In the genomic region with DNA sequence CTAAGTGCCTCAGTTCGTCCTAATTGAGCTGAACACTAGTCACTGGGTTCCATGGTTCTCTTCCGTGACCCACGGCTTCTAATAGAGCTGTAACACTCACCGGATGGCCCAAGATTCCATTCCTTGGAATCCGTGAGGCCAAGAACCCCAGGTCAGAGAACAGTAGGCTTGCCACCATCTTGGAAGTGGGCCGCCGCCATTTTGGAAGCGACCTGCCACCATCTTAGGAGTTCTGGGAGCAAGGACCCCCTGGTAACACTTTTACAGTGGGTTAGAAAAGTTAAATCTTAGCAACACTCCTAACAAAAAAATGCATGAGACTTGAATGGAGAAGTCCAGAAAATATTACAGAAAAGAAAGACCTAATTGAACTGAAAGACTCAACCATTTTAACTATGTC, we compare ENCODE assay signal across 38 cellular contexts.
"Had no signal": no experiment of that assay in that cellular context is flagged by ENCODE, and none has a peak within 500 bp of the region (broad histone marks: within the 10 kb centered on the region; RNA-seq: fewer than 3 reads in every experiment).

No MANE protein-coding gene starts in this region.

- H3K9me3 Mint-ChIP-seq: activated naive CD4-positive, alpha-beta T cell treated with anti-CD3 and anti-CD28 coated beads for 36 hours; activated naive CD4-positive, alpha-beta T cell treated with anti-CD3 and anti-CD28 coated beads, Interleukin-2, amount 10 ng/mL, durations not matched to agents 7 days and 5 days; activated naive CD4-positive, alpha-beta T cell treated with anti-CD3 and anti-CD28 coated beads, Interleukin-2, amount 50 U/mL, for 24 hours; activated naive CD4-positive, alpha-beta T cell treated with anti-CD3 and anti-CD28 coated beads, Interleukin-2, amount 50 U/mL, for 72 hours; activated naive CD8-positive, alpha-beta T cell treated with anti-CD3 and anti-CD28 coated beads for 36 hours; activated naive CD8-positive, alpha-beta T cell treated with anti-CD3 and anti-CD28 coated beads, Interleukin-2, amount 10 ng/mL, durations not matched to agents 7 days and 5 days; activated naive CD8-positive, alpha-beta T cell treated with anti-CD3 and anti-CD28 coated beads, Interleukin-2, amount 50 U/mL, for 24 hours; activated T-cell treated with anti-CD3 and anti-CD28 coated beads, Interleukin-2, amount 50 U/mL, for 24 hours; activated T-cell treated with anti-CD3 and anti-CD28 coated beads, Interleukin-2, amount 50 U/mL, for 4 hours; activated T-cell treated with anti-CD3 and anti-CD28 coated beads, Interleukin-2, amount 50 U/mL, for 72 hours; activated T-helper 1 cell treated with anti-CD3 and anti-CD28 coated beads, Interleukin-12 subunit alpha, Interleukin-12 subunit beta, Interleukin-2, Interleukin-4 antibody, amounts not matched to agents 30 ng/mL and 10 ng/mL and 1 ng/mL, durations not matched to agents 14 hours and 24 hours and 36 hours; activated T-helper 17 cell treated with anti-CD3 and anti-CD28 coated beads, Interleukin-2, amount 50 U/mL, for 72 hours; activated T-helper 2 cell treated with anti-CD3 and anti-CD28 coated beads, Interferon-gamma antibody, Interleukin-2, Interleukin-4, amounts not matched to agents 10 μg/mL and 5 μg/mL and 100 μg/mL, durations not matched to agents 14 hours and 24 hours and 36 hours; central memory CD8-positive, alpha-beta T cell had no signal

- H3K4me1 ChIP-seq: ascending aorta had no signal

- ATAC-seq: activated naive CD4-positive, alpha-beta T cell treated with anti-CD3 and anti-CD28 coated beads, Interleukin-2, amount 50 U/mL, for 72 hours; activated naive CD8-positive, alpha-beta T cell treated with anti-CD3 and anti-CD28 coated beads, Interleukin-2, amount 50 U/mL, for 24 hours; activated T-cell treated with anti-CD3 and anti-CD28 coated beads, Interleukin-2, amount 50 U/mL, for 4 hours; activated T-cell treated with anti-CD3 and anti-CD28 coated beads, Interleukin-2, amount 50 U/mL, for 72 hours; activated T-helper 17 cell treated with anti-CD3 and anti-CD28 coated beads, Interleukin-2, amount 50 U/mL, for 72 hours; body of pancreas had no signal

- H3K4me1 Mint-ChIP-seq: activated naive CD4-positive, alpha-beta T cell treated with anti-CD3 and anti-CD28 coated beads, Interleukin-2, amount 10 ng/mL, durations not matched to agents 7 days and 5 days; activated naive CD4-positive, alpha-beta T cell treated with anti-CD3 and anti-CD28 coated beads, Interleukin-2, amount 50 U/mL, for 24 hours; activated naive CD8-positive, alpha-beta T cell treated with anti-CD3 and anti-CD28 coated beads for 36 hours; activated naive CD8-positive, alpha-beta T cell treated with anti-CD3 and anti-CD28 coated beads, Interleukin-2, amount 10 ng/mL, durations not matched to agents 7 days and 5 days; activated naive CD8-positive, alpha-beta T cell treated with anti-CD3 and anti-CD28 coated beads, Interleukin-2, amount 50 U/mL, for 24 hours; activated T-helper 17 cell treated with anti-CD3 and anti-CD28 coated beads, Interleukin-2, amount 50 U/mL, for 72 hours; central memory CD8-positive, alpha-beta T cell had no signal

- H3K27ac ChIP-seq: adrenal gland, ascending aorta, body of pancreas, brain microvascular endothelial cell, breast epithelium, cardiac muscle cell had no signal

- H3K4me3 Mint-ChIP-seq: activated naive CD4-positive, alpha-beta T cell treated with anti-CD3 and anti-CD28 coated beads for 36 hours; activated naive CD4-positive, alpha-beta T cell treated with anti-CD3 and anti-CD28 coated beads, Interleukin-2, amount 10 ng/mL, durations not matched to agents 7 days and 5 days; activated naive CD4-positive, alpha-beta T cell treated with anti-CD3 and anti-CD28 coated beads, Interleukin-2, amount 50 U/mL, for 24 hours; activated naive CD8-positive, alpha-beta T cell; activated naive CD8-positive, alpha-beta T cell treated with anti-CD3 and anti-CD28 coated beads for 36 hours; activated naive CD8-positive, alpha-beta T cell treated with anti-CD3 and anti-CD28 coated beads, Interleukin-2, amount 10 ng/mL, durations not matched to agents 7 days and 5 days; activated naive CD8-positive, alpha-beta T cell treated with anti-CD3 and anti-CD28 coated beads, Interleukin-2, amount 50 U/mL, for 24 hours; activated T-cell treated with anti-CD3 and anti-CD28 coated beads, Interleukin-2, amount 50 U/mL, for 24 hours; activated T-cell treated with anti-CD3 and anti-CD28 coated beads, Interleukin-2, amount 50 U/mL, for 4 hours; activated T-cell treated with anti-CD3 and anti-CD28 coated beads, Interleukin-2, amount 50 U/mL, for 72 hours; activated T-helper 1 cell treated with anti-CD3 and anti-CD28 coated beads, Interleukin-12 subunit alpha, Interleukin-12 subunit beta, Interleukin-2, Interleukin-4 antibody, amounts not matched to agents 30 ng/mL and 10 ng/mL and 1 ng/mL, durations not matched to agents 14 hours and 24 hours and 36 hours; activated T-helper 17 cell treated with anti-CD3 and anti-CD28 coated beads, Interleukin-2, amount 50 U/mL, for 72 hours; brain; central memory CD8-positive, alpha-beta T cell had no signal

- H3K9me3 ChIP-seq: adrenal gland, ascending aorta, body of pancreas, breast epithelium had no signal

- DNase-seq: activated effector memory CD4-positive, alpha-beta T cell treated with anti-CD3 and anti-CD28 coated beads, Interleukin-2, amount 50 U/mL, for 16 hours; activated effector memory CD4-positive, alpha-beta T cell treated with Interleukin-2 at 50 U/mL for 16 hours; activated gamma-delta T cell; activated gamma-delta T cell treated with Interleukin-2 at 50 U/mL for 16 hours; activated naive CD4-positive, alpha-beta T cell; activated naive CD4-positive, alpha-beta T cell treated with anti-CD3 and anti-CD28 coated beads for 36 hours; activated naive CD4-positive, alpha-beta T cell treated with anti-CD3 and anti-CD28 coated beads, Interleukin-2, amount 10 ng/mL, durations not matched to agents 7 days and 5 days; activated naive CD4-positive, alpha-beta T cell treated with anti-CD3 and anti-CD28 coated beads, Interleukin-2, amount 50 U/mL, for 16 hours; activated naive CD4-positive, alpha-beta T cell treated with Interleukin-2 at 50 U/mL for 16 hours; activated naive CD8-positive, alpha-beta T cell treated with anti-CD3 and anti-CD28 coated beads for 36 hours; activated naive CD8-positive, alpha-beta T cell treated with anti-CD3 and anti-CD28 coated beads, Interleukin-2, amount 10 ng/mL, durations not matched to agents 7 days and 5 days; activated naive CD8-positive, alpha-beta T cell treated with anti-CD3 and anti-CD28 coated beads, Interleukin-2, amount 50 U/mL, for 24 hours; activated T-cell treated with anti-CD3 and anti-CD28 coated beads, Interleukin-2, amount 50 U/mL, for 24 hours; activated T-cell treated with anti-CD3 and anti-CD28 coated beads, Interleukin-2, amount 50 U/mL, for 4 hours; activated T-cell treated with anti-CD3 and anti-CD28 coated beads, Interleukin-2, amount 50 U/mL, for 48 hours; activated T-cell treated with anti-CD3 and anti-CD28 coated beads, Interleukin-2, amount 50 U/mL, for 72 hours; adrenal gland; amniotic stem cell; amygdala; anterior cingulate cortex; body of pancreas; brain microvascular endothelial cell; caudate nucleus; central memory CD4-positive, alpha-beta T cell; cerebellar nuclear complex had no signal

- H3K27me3 ChIP-seq: adrenal gland, ascending aorta, body of pancreas, brain microvascular endothelial cell, breast epithelium had no signal

- H3K27ac Mint-ChIP-seq: activated naive CD4-positive, alpha-beta T cell treated with anti-CD3 and anti-CD28 coated beads for 36 hours; activated naive CD4-positive, alpha-beta T cell treated with anti-CD3 and anti-CD28 coated beads, Interleukin-2, amount 50 U/mL, for 24 hours; activated naive CD4-positive, alpha-beta T cell treated with anti-CD3 and anti-CD28 coated beads, Interleukin-2, amount 50 U/mL, for 72 hours; activated naive CD8-positive, alpha-beta T cell; activated naive CD8-positive, alpha-beta T cell treated with anti-CD3 and anti-CD28 coated beads for 36 hours; activated naive CD8-positive, alpha-beta T cell treated with anti-CD3 and anti-CD28 coated beads, Interleukin-2, amount 10 ng/mL, durations not matched to agents 7 days and 5 days; activated naive CD8-positive, alpha-beta T cell treated with anti-CD3 and anti-CD28 coated beads, Interleukin-2, amount 50 U/mL, for 24 hours; activated T-cell treated with anti-CD3 and anti-CD28 coated beads, Interleukin-2, amount 50 U/mL, for 24 hours; activated T-cell treated with anti-CD3 and anti-CD28 coated beads, Interleukin-2, amount 50 U/mL, for 72 hours; activated T-helper 1 cell treated with anti-CD3 and anti-CD28 coated beads, Interleukin-12 subunit alpha, Interleukin-12 subunit beta, Interleukin-2, Interleukin-4 antibody, amounts not matched to agents 30 ng/mL and 10 ng/mL and 1 ng/mL, durations not matched to agents 14 hours and 24 hours and 36 hours; activated T-helper 17 cell treated with anti-CD3 and anti-CD28 coated beads, Interleukin-2, amount 50 U/mL, for 72 hours; activated T-helper 2 cell treated with anti-CD3 and anti-CD28 coated beads, Interferon-gamma antibody, Interleukin-2, Interleukin-4, amounts not matched to agents 10 μg/mL and 5 μg/mL and 100 μg/mL, durations not matched to agents 14 hours and 24 hours and 36 hours had no signal

- H3K27me3 Mint-ChIP-seq: activated naive CD4-positive, alpha-beta T cell treated with anti-CD3 and anti-CD28 coated beads, Interleukin-2, amount 50 U/mL, for 24 hours had no signal

- H3K4me3 ChIP-seq: adrenal gland, ascending aorta, body of pancreas, breast epithelium, cardiac muscle cell had no signal

- H3K36me3 Mint-ChIP-seq: activated naive CD4-positive, alpha-beta T cell treated with anti-CD3 and anti-CD28 coated beads, Interleukin-2, amount 10 ng/mL, durations not matched to agents 7 days and 5 days; activated naive CD4-positive, alpha-beta T cell treated with anti-CD3 and anti-CD28 coated beads, Interleukin-2, amount 50 U/mL, for 24 hours; activated naive CD4-positive, alpha-beta T cell treated with anti-CD3 and anti-CD28 coated beads, Interleukin-2, amount 50 U/mL, for 72 hours; activated naive CD8-positive, alpha-beta T cell; activated naive CD8-positive, alpha-beta T cell treated with anti-CD3 and anti-CD28 coated beads for 36 hours; activated naive CD8-positive, alpha-beta T cell treated with anti-CD3 and anti-CD28 coated beads, Interleukin-2, amount 10 ng/mL, durations not matched to agents 7 days and 5 days; brain had no signal

- FAIRE-seq: astrocyte, bronchial epithelial cell had no signal

- H3K36me3 ChIP-seq: adrenal gland, ascending aorta, brain microvascular endothelial cell, breast epithelium, cardiac muscle cell had no signal
